19 cellular contexts compared by ENCODE assay signal in genomic region chr1:206651958-206652890, GRCh38. TPM values are rescaled to one million over a fixed set of nuclear protein-coding genes. Genes with fewer than 3 reads are reported as not detected.
DNase-seq lines count a peak whose midpoint lies in the region; ATAC-seq and TF ChIP-seq lines count a peak whose summit lies in the region.
"Had no signal": no experiment of that assay in that cellular context is flagged by ENCODE, and none has a peak within 500 bp of the region (broad histone marks: within the 10 kb centered on the region; RNA-seq: fewer than 3 reads in every experiment).

No MANE protein-coding gene starts in this region.

- no peaks in the 10 kb centered on the region for H3K27me3 ChIP-seq in BLaER1
- no peaks in the 10 kb centered on the region for H3K27me3 ChIP-seq in adipocyte (replicated peaks; ENCODE audit: control insufficient read depth, insufficient read depth, low read length)

- H3K27ac ChIP-seq in BLaER1 = peak overlapping the region; percentile 19; the same call in 1 of the 2 replicates
- H3K27ac ChIP-seq: coronary artery had no signal

- no peak for TF ChIP-seq CTCF in mucosa of descending colon (IDR thresholded peaks at IDR 0.05)

- peaks cover 64% of the 10 kb centered on the region for H4K20me1 ChIP-seq in BLaER1

- peaks cover 76% of the 10 kb centered on the region for H3K36me3 ChIP-seq in BLaER1
- peaks cover 17% of the 10 kb centered on the region for H3K36me3 ChIP-seq in adipocyte (ENCODE audit: control insufficient read depth, insufficient read depth, low read length, severe bottlenecking)
- H3K36me3 ChIP-seq in mucosa of descending colon (ENCODE audit: low read depth) = no peaks in the 10 kb centered on the region

- peaks cover 100% of the 10 kb centered on the region for H3K4me1 ChIP-seq in BLaER1
- H3K4me1 ChIP-seq in adipocyte (ENCODE audit: control insufficient read depth, insufficient read depth, low read length) = peaks cover 12% of the 10 kb centered on the region
- no peaks in the 10 kb centered on the region for H3K4me1 ChIP-seq in mucosa of descending colon (ENCODE audit: low read depth)

- H3K9ac ChIP-seq in BLaER1 (no peak overlapping the region), adipocyte (ENCODE audit: low read length) (no peak overlapping the region)

- ATAC-seq in mucosa of descending colon = peak; percentile 14
- ATAC-seq in sciatic nerve = no peak
- ATAC-seq: T-cell had no signal

- intact Hi-C loops in mucosa of descending colon (cut with DNase I, micrococcal nuclease) = no loop called here
- intact Hi-C loops in sciatic nerve (cut with DNase I) = no loop called here

- no peaks in the 10 kb centered on the region for H3K9me3 ChIP-seq in BLaER1
- H3K9me3 ChIP-seq in adipocyte (ENCODE audit: control insufficient read depth, low read length) = no peaks in the 10 kb centered on the region
- no peaks in the 10 kb centered on the region for H3K9me3 ChIP-seq in mucosa of descending colon

- H3K4me3 ChIP-seq in BLaER1 = no peak overlapping the region
- no peak overlapping the region for H3K4me3 ChIP-seq in adipocyte (ENCODE audit: low read length)
- H3K4me3 ChIP-seq in mucosa of descending colon = no peak overlapping the region
- H3K4me3 ChIP-seq: coronary artery had no signal

- H3K4me2 ChIP-seq in BLaER1 = peak overlapping the region; percentile 95

- DNase-seq in LHCN-M2 (ENCODE audit: low read depth) (peak; percentile 31), adipocyte (ENCODE audit: low read depth) (peak; percentile 29), mucosa of descending colon (peak in 1 of 3 donors; percentile 61), epidermal melanocyte (ENCODE audit: insufficient read length, low spot score) (no peak), NK-92 (lab: John Stamatoyannopoulos, UW; ENCODE audit: unreplicated experiment) (no peak), sciatic nerve (ENCODE audit: low spot score) (no peak), NCI-H1694 treated with DMSO at 0.1 percent for 48 hours (lab: John Stamatoyannopoulos, UW) (no peak)
- DNase-seq: activated CD4-positive, CD25-positive, alpha-beta regulatory T cell; activated gamma-delta T cell; aorta; Calu3; midbrain; NCI-H2029 treated with DMSO at 0.1 percent for 48 hours; NCI-H526; small intestine; stimulated activated naive CD4-positive, alpha-beta T cell treated with Interleukin-2 at 50 U/mL for 16 hours; T-cell had no signal

RNA-seq across cellular contexts. Expression of gene DYRK3, which starts 16.9 kb away (rescaled TPM):
- total RNA-seq in LHCN-M2 (2014; rRNA removed) (30.5 and 31.0 TPM in 2 replicates), mucosa of descending colon (1 to 10 TPM in 2 of 3 donors, under 1 TPM in 1; 0.61 to 4.7 (median 1.4) TPM), sciatic nerve (9.5 TPM)
- 9.1 TPM for polyA plus RNA-seq in LHCN-M2 (2012)

RNA-seq across cellular contexts. Expression of gene MAPKAPK2, which starts 32.5 kb away (rescaled TPM):
- total RNA-seq in LHCN-M2 (2014; rRNA removed) (41.7 and 49.4 TPM in 2 replicates), mucosa of descending colon (10 to 100 TPM; 68.4 to 75.2 (median 72.1) TPM), sciatic nerve (56.3 TPM)
- 68.7 TPM for polyA plus RNA-seq in LHCN-M2 (2012)

RNA-seq across cellular contexts. Expression of gene EIF2D, which starts 40.0 kb away (rescaled TPM):
- total RNA-seq in LHCN-M2 (2014; rRNA removed) = 49.3 and 53.5 TPM in 2 replicates
- polyA plus RNA-seq in LHCN-M2 (2012) = 39.7 TPM
- total RNA-seq in mucosa of descending colon = 10 to 100 TPM; 36.8 to 47.8 (median 43.9) TPM
- 54.1 TPM for total RNA-seq in sciatic nerve

Comparison
In these comparisons a context has a peak if more than half of its experiments do, and no peak if none do; other contexts are left out.
1. DNase-seq: peak in LHCN-M2 (single experiment) and adipocyte (single experiment); none in epidermal melanocyte (single experiment), NK-92 (single experiment), sciatic nerve (single experiment) and NCI-H1694 treated with DMSO at 0.1 percent for 48 hours (single experiment).